In the genomic region with DNA sequence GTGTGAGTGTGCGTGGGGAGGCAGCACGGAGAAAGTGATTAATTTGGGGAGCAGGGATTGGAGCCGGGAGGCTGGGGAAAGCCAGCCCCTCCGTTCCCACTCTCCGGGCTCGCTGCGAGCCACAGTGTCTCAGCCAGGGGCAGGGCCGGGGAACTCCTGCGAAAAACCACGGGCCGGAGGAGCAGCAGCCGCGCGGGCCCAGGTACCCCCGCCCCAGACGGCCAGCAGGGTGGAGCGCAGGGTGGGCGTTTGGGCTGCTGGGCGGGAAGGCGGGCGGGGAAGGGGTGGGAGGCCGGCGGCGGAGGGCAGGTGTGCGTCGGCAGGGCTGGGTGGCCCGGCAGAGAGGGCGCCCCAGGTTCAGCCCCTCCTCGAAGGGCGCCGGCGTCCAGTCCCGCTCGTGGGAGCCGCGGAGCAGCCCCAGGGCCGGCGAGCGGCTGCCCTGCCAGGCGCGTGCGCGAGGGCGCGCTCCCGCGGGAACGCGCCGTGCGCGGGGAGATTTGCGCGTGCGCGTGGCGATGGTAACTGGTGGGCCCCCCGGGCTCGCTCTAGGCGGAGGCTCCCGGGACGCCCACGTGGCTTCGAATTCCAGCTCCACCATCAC, we compare ENCODE assay signal across 1 cellular context.
TF ChIP-seq lines count a peak whose summit lies in the region.

No MANE protein-coding gene starts in this region.

TF ChIP-seq in GM12878, 131 proteins besides CTCF, POLR2A, EP300 and RAD21 (continued from another document):
- TF ChIP-seq IKZF1 (conservative IDR thresholded peaks at IDR 0.05), result peak; percentile 55; the same call in 1 of the 2 replicates
- peak; percentile 53; the same call in 1 of the 2 replicates for TF ChIP-seq GATAD2B (conservative IDR thresholded peaks at IDR 0.05; ENCODE audit: low read depth)
- peak; percentile 38; the same call in 1 of the 2 replicates for TF ChIP-seq DPF2 (IDR thresholded peaks at IDR 0.05)
- TF ChIP-seq, protein P1, sequence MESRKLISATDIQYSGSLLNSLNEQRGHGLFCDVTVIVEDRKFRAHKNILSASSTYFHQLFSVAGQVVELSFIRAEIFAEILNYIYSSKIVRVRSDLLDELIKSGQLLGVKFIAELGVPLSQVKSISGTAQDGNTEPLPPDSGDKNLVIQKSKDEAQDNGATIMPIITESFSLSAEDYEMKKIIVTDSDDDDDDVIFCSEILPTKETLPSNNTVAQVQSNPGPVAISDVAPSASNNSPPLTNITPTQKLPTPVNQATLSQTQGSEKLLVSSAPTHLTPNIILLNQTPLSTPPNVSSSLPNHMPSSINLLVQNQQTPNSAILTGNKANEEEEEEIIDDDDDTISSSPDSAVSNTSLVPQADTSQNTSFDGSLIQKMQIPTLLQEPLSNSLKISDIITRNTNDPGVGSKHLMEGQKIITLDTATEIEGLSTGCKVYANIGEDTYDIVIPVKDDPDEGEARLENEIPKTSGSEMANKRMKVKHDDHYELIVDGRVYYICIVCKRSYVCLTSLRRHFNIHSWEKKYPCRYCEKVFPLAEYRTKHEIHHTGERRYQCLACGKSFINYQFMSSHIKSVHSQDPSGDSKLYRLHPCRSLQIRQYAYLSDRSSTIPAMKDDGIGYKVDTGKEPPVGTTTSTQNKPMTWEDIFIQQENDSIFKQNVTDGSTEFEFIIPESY (IDR thresholded peaks at IDR 0.05), result peak; percentile 43; the same call in 1 of the 2 replicates
- 0 out of 4 replicates have a peak, but pooled peaks of 1 of the 2 experiments have one; percentile 28 for TF ChIP-seq BHLHE40 (IDR thresholded peaks at IDR 0.05; ENCODE audit: borderline replicate concordance in 1 of 2, low read depth in 2 of 2, low read length in 1 of 2)
- no peak for TF ChIP-seq NRF1 (conservative IDR thresholded peaks at IDR 0.05; ENCODE audit: low read depth, low read length)
- no peak for TF ChIP-seq KLF5 (IDR thresholded peaks at IDR 0.05; ENCODE audit: partially characterized antibody)
- TF ChIP-seq LARP7 (IDR thresholded peaks at IDR 0.05), result peak; percentile 61; the same call in 1 of the 2 replicates
